ENCODE assay signal across 17 cellular contexts in genomic region chrX:2638279-2638678, GRCh38. TPM values are rescaled to one million over a fixed set of nuclear protein-coding genes. Genes with fewer than 3 reads are reported as not detected.
A peak's percentile ranks its signal among the peaks of the same experiment; 100 is the strongest.
DNase-seq lines count a peak whose midpoint lies in the region; ATAC-seq lines count a peak whose summit lies in the region.
"Had no signal": no experiment of that assay in that cellular context is flagged by ENCODE, and none has a peak within 500 bp of the region (broad histone marks: within the 10 kb centered on the region; RNA-seq: fewer than 3 reads in every experiment).

No MANE protein-coding gene starts in this region.

- no peak overlapping the region for H3K4ac ChIP-seq in mesendoderm (ENCODE audit: low read depth, low read length)

- no peak overlapping the region for H2AK5ac ChIP-seq in mesendoderm (ENCODE audit: low read length)

- H3K36me3 ChIP-seq in mesendoderm (ENCODE audit: control insufficient read depth, insufficient read depth, low read length), result no peaks in the 10 kb centered on the region

- no peaks in the 10 kb centered on the region for H3K79me2 ChIP-seq in mesendoderm (ENCODE audit: control insufficient read depth, insufficient read depth, low read length)

- peak; percentile 77 for ATAC-seq in activated CD8-positive, alpha-beta memory T cell treated with anti-CD3 and anti-CD28 coated beads, Interleukin-2, amount 10 ng/mL, durations not matched to agents 7 days and 5 days
- ATAC-seq in activated naive CD8-positive, alpha-beta T cell treated with anti-CD3 and anti-CD28 coated beads, Interleukin-2, amount 10 ng/mL, durations not matched to agents 7 days and 5 days (ENCODE audit: low read depth), result peak; percentile 69
- ATAC-seq in HG03025 (IDR thresholded peaks at IDR 0.05; ENCODE audit: low FRiP score, unreplicated experiment) (no peak), HG03521 (IDR thresholded peaks at IDR 0.05; ENCODE audit: unreplicated experiment) (no peak)
- ATAC-seq: HepG2 had no signal

- no CpG with 5 or more reads among the region's 7 CpGs for WGBS in mesendoderm (ENCODE audit: extremely low coverage, insufficient coverage, low lambda C conversion rate)

- H3K4me2 ChIP-seq in mesendoderm (ENCODE audit: low read length), result no peak overlapping the region
- H3K4me2 ChIP-seq: KMS-11 had no signal

- H3K23ac ChIP-seq in mesendoderm (ENCODE audit: low read length), result no peak overlapping the region

- no peaks in the 10 kb centered on the region for H3K27me3 Mint-ChIP-seq in activated CD8-positive, alpha-beta memory T cell treated with anti-CD3 and anti-CD28 coated beads, Interleukin-2, amount 10 ng/mL, durations not matched to agents 7 days and 5 days
- H3K27me3 Mint-ChIP-seq in activated naive CD8-positive, alpha-beta T cell treated with anti-CD3 and anti-CD28 coated beads, Interleukin-2, amount 10 ng/mL, durations not matched to agents 7 days and 5 days, result no peaks in the 10 kb centered on the region
- H3K27me3 Mint-ChIP-seq: B cell had no signal

- CTCF ChIA-PET in activated CD8-positive, alpha-beta memory T cell treated with anti-CD3 and anti-CD28 coated beads, Interleukin-2, amount 10 ng/mL, durations not matched to agents 7 days and 5 days (lab: Charles Lee), result no interaction called here

- no peak overlapping the region for H3K4me3 Mint-ChIP-seq in activated CD8-positive, alpha-beta memory T cell treated with anti-CD3 and anti-CD28 coated beads, Interleukin-2, amount 10 ng/mL, durations not matched to agents 7 days and 5 days
- H3K4me3 Mint-ChIP-seq in activated naive CD8-positive, alpha-beta T cell treated with anti-CD3 and anti-CD28 coated beads, Interleukin-2, amount 10 ng/mL, durations not matched to agents 7 days and 5 days, result peak overlapping the region; percentile 18
- H3K4me3 Mint-ChIP-seq: B cell had no signal

- no peaks in the 10 kb centered on the region for H3K4me1 ChIP-seq in mesendoderm (ENCODE audit: control insufficient read depth, low read depth, low read length)
- H3K4me1 ChIP-seq: Peyer's patch had no signal

- no peak overlapping the region for H4K5ac ChIP-seq in mesendoderm (ENCODE audit: low read length)

- H3K56ac ChIP-seq in mesendoderm (ENCODE audit: low read length), result no peak overlapping the region

- no peak overlapping the region for H3K27ac ChIP-seq in mesendoderm (ENCODE audit: low read depth, low read length)
- H3K27ac ChIP-seq: KMS-11, Peyer's patch had no signal

- H2BK5ac ChIP-seq in mesendoderm (ENCODE audit: low read length), result no peak overlapping the region

- POLR2A ChIA-PET in activated naive CD8-positive, alpha-beta T cell treated with anti-CD3 and anti-CD28 coated beads, Interleukin-2, amount 10 ng/mL, durations not matched to agents 7 days and 5 days (lab: Charles Lee), result no interaction called here

- H2BK15ac ChIP-seq in mesendoderm (replicated peaks; ENCODE audit: low read depth), result no peak overlapping the region

- peaks cover 36% of the 10 kb centered on the region for H3K36me3 Mint-ChIP-seq in activated CD8-positive, alpha-beta memory T cell treated with anti-CD3 and anti-CD28 coated beads, Interleukin-2, amount 10 ng/mL, durations not matched to agents 7 days and 5 days
- peaks cover 36% of the 10 kb centered on the region for H3K36me3 Mint-ChIP-seq in activated naive CD8-positive, alpha-beta T cell treated with anti-CD3 and anti-CD28 coated beads, Interleukin-2, amount 10 ng/mL, durations not matched to agents 7 days and 5 days

- H3K9ac ChIP-seq in mesendoderm (ENCODE audit: low read length), result no peak overlapping the region
- H3K9ac ChIP-seq: KMS-11 had no signal

- H3K18ac ChIP-seq in mesendoderm (ENCODE audit: low read length), result no peak overlapping the region

- DNase-seq in activated CD8-positive, alpha-beta memory T cell treated with anti-CD3 and anti-CD28 coated beads, Interleukin-2, amount 10 ng/mL, durations not matched to agents 7 days and 5 days, result peak; percentile 73
- DNase-seq in activated CD8-positive, alpha-beta memory T cell treated with anti-CD3 and anti-CD28 coated beads for 24 hours, result no peak
- peak; percentile 51 for DNase-seq in activated naive CD8-positive, alpha-beta T cell treated with anti-CD3 and anti-CD28 coated beads, Interleukin-2, amount 10 ng/mL, durations not matched to agents 7 days and 5 days
- DNase-seq in mesendoderm (peak; percentile 23), NCI-H510A treated with DMSO at 0.1 percent for 48 hours (lab: John Stamatoyannopoulos, UW) (no peak), NCI-H2081 (lab: John Stamatoyannopoulos, UW) (no peak)
- DNase-seq: MV-4-11, NCI-H1436, NCI-H2029, NCI-H2171, NCI-H446, Peyer's patch had no signal

- H3K9me3 Mint-ChIP-seq in activated CD8-positive, alpha-beta memory T cell treated with anti-CD3 and anti-CD28 coated beads, Interleukin-2, amount 10 ng/mL, durations not matched to agents 7 days and 5 days (ENCODE audit: low read depth), result no peaks in the 10 kb centered on the region
- no peaks in the 10 kb centered on the region for H3K9me3 Mint-ChIP-seq in activated naive CD8-positive, alpha-beta T cell treated with anti-CD3 and anti-CD28 coated beads, Interleukin-2, amount 10 ng/mL, durations not matched to agents 7 days and 5 days

- no peak overlapping the region for H2BK120ac ChIP-seq in mesendoderm (ENCODE audit: low read depth, low read length)

- no peaks in the 10 kb centered on the region for H3K79me1 ChIP-seq in mesendoderm (ENCODE audit: low read length)

- peaks cover 29% of the 10 kb centered on the region for H3K4me1 Mint-ChIP-seq in activated CD8-positive, alpha-beta memory T cell treated with anti-CD3 and anti-CD28 coated beads, Interleukin-2, amount 10 ng/mL, durations not matched to agents 7 days and 5 days
- H3K4me1 Mint-ChIP-seq in activated naive CD8-positive, alpha-beta T cell treated with anti-CD3 and anti-CD28 coated beads, Interleukin-2, amount 10 ng/mL, durations not matched to agents 7 days and 5 days, result peaks cover 24% of the 10 kb centered on the region
- H3K4me1 Mint-ChIP-seq: B cell had no signal

- no peak overlapping the region for H4K8ac ChIP-seq in mesendoderm (ENCODE audit: low read depth, low read length)

- peak overlapping the region; percentile 35 for H3K27ac Mint-ChIP-seq in activated CD8-positive, alpha-beta memory T cell treated with anti-CD3 and anti-CD28 coated beads, Interleukin-2, amount 10 ng/mL, durations not matched to agents 7 days and 5 days
- peak overlapping the region; percentile 39 for H3K27ac Mint-ChIP-seq in activated naive CD8-positive, alpha-beta T cell treated with anti-CD3 and anti-CD28 coated beads, Interleukin-2, amount 10 ng/mL, durations not matched to agents 7 days and 5 days
- H3K27ac Mint-ChIP-seq: B cell had no signal

- no peaks in the 10 kb centered on the region for H3K27me3 ChIP-seq in mesendoderm (ENCODE audit: insufficient read depth, low read length, poor library complexity)
- H3K27me3 ChIP-seq: Peyer's patch had no signal

- no peak overlapping the region for H3K4me3 ChIP-seq in mesendoderm (ENCODE audit: low read length)
- H3K4me3 ChIP-seq: Peyer's patch had no signal

RNA-seq across cellular contexts. Expression of gene CD99, which starts 52.8 kb away (rescaled TPM):
- total RNA-seq in activated CD8-positive, alpha-beta memory T cell treated with anti-CD3 and anti-CD28 coated beads, Interleukin-2, amount 10 ng/mL, durations not matched to agents 7 days and 5 days, result 100 to 1,000 TPM; 259 to 286 TPM
- total RNA-seq in activated naive CD8-positive, alpha-beta T cell treated with anti-CD3 and anti-CD28 coated beads, Interleukin-2, amount 10 ng/mL, durations not matched to agents 7 days and 5 days, result 100 to 1,000 TPM; 255 to 256 TPM
- polyA plus RNA-seq in mesendoderm (2013, experiment 1 of 2), result 40.9 TPM
- 40.4 TPM for polyA plus RNA-seq in mesendoderm (2013, experiment 2 of 2)

Comparison
In these comparisons a context has a peak if more than half of its experiments do, and no peak if none do; other contexts are left out.
1. DNase-seq: peak in activated CD8-positive, alpha-beta memory T cell treated with anti-CD3 and anti-CD28 coated beads, Interleukin-2, amount 10 ng/mL, durations not matched to agents 7 days and 5 days (single experiment), activated naive CD8-positive, alpha-beta T cell treated with anti-CD3 and anti-CD28 coated beads, Interleukin-2, amount 10 ng/mL, durations not matched to agents 7 days and 5 days (single experiment) and mesendoderm (single experiment); none in activated CD8-positive, alpha-beta memory T cell treated with anti-CD3 and anti-CD28 coated beads for 24 hours (single experiment), NCI-H510A treated with DMSO at 0.1 percent for 48 hours (single experiment) and NCI-H2081 (0 of 2).
2. ATAC-seq: peak in activated CD8-positive, alpha-beta memory T cell treated with anti-CD3 and anti-CD28 coated beads, Interleukin-2, amount 10 ng/mL, durations not matched to agents 7 days and 5 days (single experiment) and activated naive CD8-positive, alpha-beta T cell treated with anti-CD3 and anti-CD28 coated beads, Interleukin-2, amount 10 ng/mL, durations not matched to agents 7 days and 5 days (single experiment); none in HG03025 (single experiment) and HG03521 (single experiment).